ENCODE assay signal across 7 cellular contexts in the genomic region with DNA sequence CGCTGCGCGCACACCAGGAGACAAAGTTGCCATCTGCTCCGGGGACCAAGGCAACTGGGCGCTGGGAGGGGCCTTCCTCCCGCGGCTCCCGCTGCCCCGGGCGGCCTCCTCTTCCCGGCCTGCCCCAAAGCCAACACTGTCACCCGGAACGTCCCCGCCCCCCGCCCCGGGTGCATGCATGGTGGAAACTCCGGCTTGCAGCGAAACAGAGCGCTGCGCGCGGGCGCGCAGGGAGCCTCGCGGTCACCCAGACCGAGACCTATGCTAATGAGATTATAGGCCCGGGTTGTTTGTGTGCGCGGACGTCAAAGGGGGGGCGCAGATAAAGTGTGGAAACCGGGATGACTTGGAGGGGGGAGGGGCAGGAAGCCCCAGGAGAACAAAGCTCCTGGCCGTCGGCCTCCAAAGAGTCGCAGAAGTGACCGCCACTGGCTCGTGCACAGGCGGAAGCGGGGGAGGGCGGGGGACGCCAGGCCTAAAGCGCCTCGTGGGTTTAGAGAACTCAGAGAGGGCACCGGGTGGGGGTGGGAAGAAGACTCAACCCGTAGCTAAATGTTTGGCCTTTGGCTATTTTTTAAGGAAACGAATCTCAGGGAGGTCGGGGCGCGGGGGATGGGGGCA.
DNase-seq lines count a peak whose midpoint lies in the region; ATAC-seq and TF ChIP-seq lines count a peak whose summit lies in the region.

No MANE protein-coding gene starts in this region.

- H3K9me3 ChIP-seq in H9 (ENCODE audit: control insufficient read depth, low read depth, low read length) (no peaks in the 10 kb centered on the region), psoas muscle (no peaks in the 10 kb centered on the region)

- no peaks in the 10 kb centered on the region for H3K79me2 ChIP-seq in H9 (ENCODE audit: insufficient read depth, low read length)

- H2AFZ ChIP-seq in H9 (ENCODE audit: low read length): no peak overlapping the region

- H2BK5ac ChIP-seq in H9 (ENCODE audit: insufficient read length, low read length): no peak overlapping the region

- H3K4me3 ChIP-seq in epithelial cell of proximal tubule (ENCODE audit: low read depth, low read length): peak overlapping the region; percentile 20
- peak overlapping the region; percentile 51 for H3K4me3 ChIP-seq in psoas muscle

- no peak overlapping the region for H4K91ac ChIP-seq in H9 (ENCODE audit: insufficient read length, low read depth, low read length)

- H2BK15ac ChIP-seq in H9 (ENCODE audit: low read depth, low read length): no peak overlapping the region

- peak overlapping the region; percentile 81 for H3K4me2 ChIP-seq in H9 (ENCODE audit: insufficient read depth, insufficient read length, low read length)

- peaks cover 0 to 5% (median 0%) of the 10 kb centered on the region in 3 experiments; a peak in 3 of 7 replicates for H3K36me3 Mint-ChIP-seq in H9 (ENCODE audit: insufficient read depth in 1 of 3, low read depth in 3 of 3)
- no peaks in the 10 kb centered on the region for H3K36me3 Mint-ChIP-seq in T-helper 1 cell treated with Interleukin-12 subunit alpha and Interleukin-12 subunit beta and Interleukin-4 antibody, amounts not matched to agents 30 μg/mL and 1 μg/mL, for 36 hours (ENCODE audit: low read depth)

- H2BK12ac ChIP-seq in H9 (ENCODE audit: insufficient read length, low read depth, low read length): no peak overlapping the region

- H3K23ac ChIP-seq in H9 (ENCODE audit: insufficient read length, low read depth, low read length): no peak overlapping the region

- no peaks in the 10 kb centered on the region for H3K36me3 ChIP-seq in psoas muscle (ENCODE audit: insufficient read depth in 1 of 2, low read depth in 1 of 2)

- no peaks in the 10 kb centered on the region for H4K20me1 ChIP-seq in H9 (ENCODE audit: control insufficient read depth, insufficient read depth, insufficient read length)

- peaks cover 91% of the 10 kb centered on the region for H3K27me3 Mint-ChIP-seq in H9 (ENCODE audit: low read depth)
- peaks cover 45% of the 10 kb centered on the region for H3K27me3 Mint-ChIP-seq in T-helper 1 cell treated with Interleukin-12 subunit alpha and Interleukin-12 subunit beta and Interleukin-4 antibody, amounts not matched to agents 30 μg/mL and 1 μg/mL, for 36 hours (ENCODE audit: low read depth)

- no peak overlapping the region for H2AK5ac ChIP-seq in H9 (ENCODE audit: insufficient read length, low read length)

- no CpG with 5 or more reads among the region's 50 CpGs for WGBS in H9 (ENCODE audit: extremely low coverage, insufficient read length, low lambda C conversion rate)
- 12 to 20% (median 18%) methylated on average over 25 to 50 of the region's 50 CpGs for WGBS in psoas muscle, 3 donors

- intact Hi-C loops in psoas muscle (cut with DNase I): loop anchor here in 1 of 2 donors (5.0 to 10.0 kb wide), 2 partner anchors 163 to 184 kb away; no protein-coding TSS in a partner anchor

- H2BK120ac ChIP-seq in H9 (ENCODE audit: low read depth, low read length, poor library complexity, severe bottlenecking): no peak overlapping the region

- DNase-seq in H9 (peak; percentile 75), epithelial cell of proximal tubule (ENCODE audit: low read depth) (no peak), psoas muscle (peak; percentile 40 to 70), HT-29 (ENCODE audit: low spot score) (no peak), glomerular visceral epithelial cell (ENCODE audit: extremely low spot score) (no peak), T1000 (lab: John Stamatoyannopoulos, UW) (no peak)

- H3K9me3 Mint-ChIP-seq in H9: peaks cover 54 to 57% of the 10 kb centered on the region in 2 experiments
- H3K9me3 Mint-ChIP-seq in T-helper 1 cell treated with Interleukin-12 subunit alpha and Interleukin-12 subunit beta and Interleukin-4 antibody, amounts not matched to agents 30 μg/mL and 1 μg/mL, for 36 hours: no peaks in the 10 kb centered on the region

- H3K56ac ChIP-seq in H9 (ENCODE audit: insufficient read length, low read depth, low read length): no peak overlapping the region

- no peaks in the 10 kb centered on the region for H3K79me1 ChIP-seq in H9 (ENCODE audit: insufficient read depth, low read depth, low read length, poor library complexity, severe bottlenecking)

- TF ChIP-seq CTCF in H9 (conservative IDR thresholded peaks at IDR 0.05): no peak
- TF ChIP-seq CTCF in epithelial cell of proximal tubule (conservative IDR thresholded peaks at IDR 0.05; ENCODE audit: low read depth, low read length): no peak
- no peak for TF ChIP-seq CTCF in psoas muscle (IDR thresholded peaks at IDR 0.05)

- H3K4me1 ChIP-seq in H9 (ENCODE audit: insufficient read depth, low read length) (peaks cover 4% of the 10 kb centered on the region), psoas muscle (peaks cover 6% of the 10 kb centered on the region)

- no peak overlapping the region for H3K14ac ChIP-seq in H9 (ENCODE audit: insufficient read depth, low read length)

- no peak overlapping the region for H3K27ac Mint-ChIP-seq in H9
- H3K27ac Mint-ChIP-seq in T-helper 1 cell treated with Interleukin-12 subunit alpha and Interleukin-12 subunit beta and Interleukin-4 antibody, amounts not matched to agents 30 μg/mL and 1 μg/mL, for 36 hours: no peak overlapping the region

- H3K27ac ChIP-seq in H9 (ENCODE audit: insufficient read length, low read depth, low read length): no peak overlapping the region
- H3K27ac ChIP-seq in psoas muscle: no peak overlapping the region

- H3K4me1 Mint-ChIP-seq in H9: peaks cover 46 to 54% of the 10 kb centered on the region in 2 experiments
- H3K4me1 Mint-ChIP-seq in T-helper 1 cell treated with Interleukin-12 subunit alpha and Interleukin-12 subunit beta and Interleukin-4 antibody, amounts not matched to agents 30 μg/mL and 1 μg/mL, for 36 hours (ENCODE audit: low read depth): peaks cover 24% of the 10 kb centered on the region

- no peak overlapping the region for H3K4ac ChIP-seq in H9 (ENCODE audit: low read depth, low read length)

- ATAC-seq in psoas muscle: no peak

- no peak overlapping the region for H3T11ph ChIP-seq in H9 (ENCODE audit: low read length)

- H3K4me3 Mint-ChIP-seq in H9: peak overlapping the region; percentile 56 to 78
- peak overlapping the region; percentile 58 for H3K4me3 Mint-ChIP-seq in T-helper 1 cell treated with Interleukin-12 subunit alpha and Interleukin-12 subunit beta and Interleukin-4 antibody, amounts not matched to agents 30 μg/mL and 1 μg/mL, for 36 hours

- peak overlapping the region; percentile 12 for H3K18ac ChIP-seq in H9 (ENCODE audit: insufficient read length, low read depth, low read length)

- no peak overlapping the region for H4K8ac ChIP-seq in H9 (replicated peaks; ENCODE audit: insufficient read length, low read depth, low read length)

- H3K23me2 ChIP-seq in H9 (ENCODE audit: insufficient read length, low read depth, low read length, poor library complexity, severe bottlenecking): peaks cover 29% of the 10 kb centered on the region

- H4K5ac ChIP-seq in H9 (ENCODE audit: insufficient read length, low read depth, low read length): no peak overlapping the region

- no peak overlapping the region for H2BK20ac ChIP-seq in H9 (ENCODE audit: low read depth, low read length, poor library complexity, severe bottlenecking)

- H3K27me3 ChIP-seq in H9 (ENCODE audit: insufficient read depth, low read length) (peaks cover 61% of the 10 kb centered on the region), psoas muscle (ENCODE audit: insufficient read depth in 3 of 3, low read length in 2 of 3) (peaks cover 0 to 93% (median 0%) of the 10 kb centered on the region in 3 donors)

- H3K9ac ChIP-seq in H9 (ENCODE audit: extremely low read depth, insufficient read length, low read length): no peak overlapping the region

Comparison
In these comparisons a context has a peak if more than half of its experiments do, and no peak if none do; other contexts are left out.
1. DNase-seq: peak in H9 (single experiment) and psoas muscle (2 of 2); none in epithelial cell of proximal tubule (single experiment), HT-29 (single experiment), glomerular visceral epithelial cell (single experiment) and T1000 (single experiment).